Comparison of ENCODE assay signal across 1 cellular context in genomic region chr1:165036403-165036802, GRCh38.
TF ChIP-seq lines count a peak whose summit lies in the region.

No MANE protein-coding gene starts in this region.

TF ChIP-seq in H1, 55 proteins besides CTCF, POLR2A, EP300 and RAD21:
- TF ChIP-seq CEBPB (IDR thresholded peaks at IDR 0.05; ENCODE audit: low read depth, low read length) = no peak
- TF ChIP-seq RXRA (IDR thresholded peaks at IDR 0.05; ENCODE audit: insufficient read depth, low read depth, low read length) = no peak
- TF ChIP-seq YY1 (IDR thresholded peaks at IDR 0.05; ENCODE audit: low read depth, low read length) = no peak
- no peak for TF ChIP-seq CHD1 (IDR thresholded peaks at IDR 0.05; ENCODE audit: low read depth, low read length)
- no peak for TF ChIP-seq GTF2F1 (IDR thresholded peaks at IDR 0.05; ENCODE audit: borderline replicate concordance, low read depth, low read length)
- TF ChIP-seq E2F6 (IDR thresholded peaks at IDR 0.05) = no peak
- no peak for TF ChIP-seq TCF12 (IDR thresholded peaks at IDR 0.05; ENCODE audit: low read depth, low read length)
- TF ChIP-seq MAFK (IDR thresholded peaks at IDR 0.05; ENCODE audit: low read depth, low read length) = no peak
- TF ChIP-seq MAX (IDR thresholded peaks at IDR 0.05) = no peak
- no peak for TF ChIP-seq SIX5 (IDR thresholded peaks at IDR 0.05; ENCODE audit: low read depth, low read length)
- no peak for TF ChIP-seq SUZ12 (IDR thresholded peaks at IDR 0.05; ENCODE audit: low read length)
- no peak for TF ChIP-seq SP2 (IDR thresholded peaks at IDR 0.05; ENCODE audit: low read length)
- TF ChIP-seq CTBP2 (IDR thresholded peaks at IDR 0.05; ENCODE audit: borderline replicate concordance, insufficient read depth, insufficient read length, low read length) = no peak
- no peak for TF ChIP-seq GABPA (IDR thresholded peaks at IDR 0.05; ENCODE audit: borderline replicate concordance, insufficient read depth, low read length)
- TF ChIP-seq SP4 (IDR thresholded peaks at IDR 0.05; ENCODE audit: low read length) = no peak
- TF ChIP-seq CHD2 (IDR thresholded peaks at IDR 0.05; ENCODE audit: low read length) = no peak
- TF ChIP-seq CREB1 (IDR thresholded peaks at IDR 0.05) = no peak
- TF ChIP-seq FOSL1 (IDR thresholded peaks at IDR 0.05; ENCODE audit: insufficient read depth, low read depth, low read length) = no peak
- no peak for TF ChIP-seq JUN (IDR thresholded peaks at IDR 0.05; ENCODE audit: low read depth, low read length)
